ENCODE assay signal across 1 cellular context in the genomic region with DNA sequence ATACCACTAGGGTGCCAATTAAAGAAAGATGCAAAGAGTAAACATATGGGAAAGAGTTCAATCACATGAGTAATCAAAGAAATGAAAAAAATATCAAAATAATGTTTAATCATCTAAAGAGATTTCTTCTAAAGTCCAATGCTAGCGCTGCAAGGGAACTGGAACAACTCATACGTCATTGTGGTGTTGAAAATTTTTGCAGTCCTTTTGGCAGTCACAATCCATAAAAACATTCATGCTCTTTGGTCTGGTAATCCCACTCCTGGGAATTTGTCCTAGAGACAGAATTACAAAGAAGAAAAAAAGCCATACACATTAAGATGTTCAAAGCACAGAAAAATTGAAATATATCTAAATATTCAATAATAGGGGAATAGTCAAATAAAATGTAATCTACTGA.
TF ChIP-seq lines count a peak whose summit lies in the region.

No MANE protein-coding gene starts in this region.

TF ChIP-seq in HCT116, 20 proteins besides CTCF, POLR2A, EP300 and RAD21:
- no peak for TF ChIP-seq ELF1 (IDR thresholded peaks at IDR 0.05; ENCODE audit: borderline replicate concordance, low read depth)
- TF ChIP-seq CBX3 (IDR thresholded peaks at IDR 0.05; ENCODE audit: low read depth), result no peak
- no peak for TF ChIP-seq SIN3A (IDR thresholded peaks at IDR 0.05; ENCODE audit: low read depth)
- no peak for TF ChIP-seq ZFX (IDR thresholded peaks at IDR 0.05)
- TF ChIP-seq EZH2phosphoT487 (IDR thresholded peaks at IDR 0.05; ENCODE audit: borderline replicate concordance), result no peak
- TF ChIP-seq, protein P1, sequence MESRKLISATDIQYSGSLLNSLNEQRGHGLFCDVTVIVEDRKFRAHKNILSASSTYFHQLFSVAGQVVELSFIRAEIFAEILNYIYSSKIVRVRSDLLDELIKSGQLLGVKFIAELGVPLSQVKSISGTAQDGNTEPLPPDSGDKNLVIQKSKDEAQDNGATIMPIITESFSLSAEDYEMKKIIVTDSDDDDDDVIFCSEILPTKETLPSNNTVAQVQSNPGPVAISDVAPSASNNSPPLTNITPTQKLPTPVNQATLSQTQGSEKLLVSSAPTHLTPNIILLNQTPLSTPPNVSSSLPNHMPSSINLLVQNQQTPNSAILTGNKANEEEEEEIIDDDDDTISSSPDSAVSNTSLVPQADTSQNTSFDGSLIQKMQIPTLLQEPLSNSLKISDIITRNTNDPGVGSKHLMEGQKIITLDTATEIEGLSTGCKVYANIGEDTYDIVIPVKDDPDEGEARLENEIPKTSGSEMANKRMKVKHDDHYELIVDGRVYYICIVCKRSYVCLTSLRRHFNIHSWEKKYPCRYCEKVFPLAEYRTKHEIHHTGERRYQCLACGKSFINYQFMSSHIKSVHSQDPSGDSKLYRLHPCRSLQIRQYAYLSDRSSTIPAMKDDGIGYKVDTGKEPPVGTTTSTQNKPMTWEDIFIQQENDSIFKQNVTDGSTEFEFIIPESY (IDR thresholded peaks at IDR 0.05; ENCODE audit: extremely low read depth, insufficient replicate concordance, low read length), result no peak
- TF ChIP-seq CEBPB (IDR thresholded peaks at IDR 0.05; ENCODE audit: low read depth), result no peak
- TF ChIP-seq SP1 (IDR thresholded peaks at IDR 0.05; ENCODE audit: low read depth), result no peak
- TF ChIP-seq, protein P2, sequence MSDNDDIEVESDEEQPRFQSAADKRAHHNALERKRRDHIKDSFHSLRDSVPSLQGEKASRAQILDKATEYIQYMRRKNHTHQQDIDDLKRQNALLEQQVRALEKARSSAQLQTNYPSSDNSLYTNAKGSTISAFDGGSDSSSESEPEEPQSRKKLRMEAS (IDR thresholded peaks at IDR 0.05), result no peak
- no peak for TF ChIP-seq TCF7L2 (IDR thresholded peaks at IDR 0.05; ENCODE audit: borderline replicate concordance, extremely low read depth, insufficient read depth, insufficient read length)
- TF ChIP-seq YY1 (IDR thresholded peaks at IDR 0.05; ENCODE audit: extremely low read depth, insufficient replicate concordance, low read depth, low read length), result no peak
- no peak for TF ChIP-seq SRF (IDR thresholded peaks at IDR 0.05; ENCODE audit: low read depth)
- TF ChIP-seq JUND (IDR thresholded peaks at IDR 0.05), result no peak
- TF ChIP-seq EZH2 (IDR thresholded peaks at IDR 0.05), result no peak
- TF ChIP-seq ZNF274 (IDR thresholded peaks at IDR 0.05; ENCODE audit: low read depth, low read length), result no peak
- TF ChIP-seq POLR2AphosphoS5 (IDR thresholded peaks at IDR 0.05; ENCODE audit: low read depth, low read length), result no peak
- TF ChIP-seq FOSL1 (IDR thresholded peaks at IDR 0.05; ENCODE audit: low read depth), result no peak
- no peak for TF ChIP-seq EGR1 (IDR thresholded peaks at IDR 0.05; ENCODE audit: low read depth)
